8 cellular contexts compared by ENCODE assay signal in the genomic region with DNA sequence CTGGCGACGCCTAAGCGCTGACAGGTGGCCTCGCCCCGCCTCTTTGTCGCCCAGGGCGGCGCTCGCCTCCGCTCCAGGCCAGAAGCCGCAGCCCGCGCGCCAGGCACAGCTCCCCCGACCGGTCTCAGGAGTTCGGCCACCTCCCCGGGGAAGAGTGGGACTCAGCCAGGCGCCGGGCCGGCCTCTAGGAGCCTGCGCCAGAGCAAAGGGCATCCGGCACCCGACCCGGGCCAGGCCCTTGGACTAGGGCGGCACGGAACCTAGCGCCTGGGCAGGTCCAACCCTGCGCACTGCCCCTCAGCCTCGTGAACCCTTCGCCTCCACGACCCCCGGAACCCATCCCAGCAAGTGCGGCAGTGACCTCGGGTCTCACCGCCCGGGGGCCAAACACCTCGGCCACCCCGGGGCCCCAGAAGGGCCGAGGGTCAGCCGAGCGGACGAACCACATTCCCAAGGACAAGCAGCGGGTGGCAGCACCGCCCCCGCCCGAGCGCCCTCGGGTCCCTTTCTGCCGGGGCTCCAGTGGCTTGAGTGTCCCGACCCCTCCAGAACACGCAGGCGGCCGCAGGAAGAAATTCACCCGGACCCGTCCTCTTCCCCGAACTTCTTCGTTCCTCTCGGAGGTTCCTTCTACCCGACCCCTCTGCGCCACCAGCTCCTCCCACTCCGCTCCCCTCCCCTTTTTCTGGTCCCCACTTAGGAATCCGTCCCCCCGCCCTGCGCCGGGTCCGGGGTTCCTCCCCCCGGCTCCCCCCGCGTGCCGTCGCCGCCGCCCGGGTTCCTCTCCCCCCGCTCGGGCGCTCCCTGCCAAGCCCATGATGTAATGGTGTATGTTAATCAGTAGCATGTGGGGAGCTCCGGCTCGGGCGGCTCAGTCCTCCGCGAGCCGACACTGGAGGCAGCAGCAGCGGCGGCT. TPM values are rescaled to one million over a fixed set of nuclear protein-coding genes. Genes with fewer than 3 reads are reported as not detected.
DNase-seq lines count a peak whose midpoint lies in the region; ATAC-seq and TF ChIP-seq lines count a peak whose summit lies in the region.

No MANE protein-coding gene starts in this region.

- intact Hi-C loops in A673 (cut with micrococcal nuclease; ENCODE audit: unreplicated experiment) = loop anchor here (2.0 to 10.0 kb wide), 4 partner anchors 77 to 419 kb away; no protein-coding TSS in a partner anchor
- intact Hi-C loops in activated CD4-positive, alpha-beta T cell treated with anti-CD3 and anti-CD28 coated beads, Interleukin-2, amount 10 ng/mL, durations not matched to agents 24 days and 14 days (cut with micrococcal nuclease) = loop anchor here (2.0 to 5.0 kb wide), 5 partner anchors 62 to 337 kb away; a partner anchor contains a TSS

- ATAC-seq in GM18519 (IDR thresholded peaks at IDR 0.05; ENCODE audit: low FRiP score, unreplicated experiment) (peak; percentile 42), HG02981 (IDR thresholded peaks at IDR 0.05; ENCODE audit: unreplicated experiment) (peak; percentile 64), left lobe of liver (peak; percentile 76)

- CTCF ChIA-PET in A673 (lab: Charles Lee) = interaction anchor here (0.5 to 3.9 kb wide), 9 partner anchors 55 to 482 kb away, joined by 3 to 48 read pairs (median 4); no protein-coding TSS in a partner anchor

- DNase-seq in A673 (ENCODE audit: low spot score) (peak; percentile 93), NCI-H2171 (lab: John Stamatoyannopoulos, UW) (peak; percentile 65), coronary artery (ENCODE audit: low spot score) (peak; percentile 97), left lobe of liver (ENCODE audit: low spot score) (peak; percentile 96)
- DNase-seq in activated CD4-positive, alpha-beta T cell treated with anti-CD3 and anti-CD28 coated beads, Interleukin-2, amount 10 ng/mL, durations not matched to agents 24 days and 14 days = peak; percentile 92
- DNase-seq in stimulated activated CD4-positive, alpha-beta T cell treated with anti-CD3 and anti-CD28 coated beads, Interleukin-2, amount 100 ng/mL, for 24 hours = peak; percentile 72 to 75

- POLR2A ChIA-PET in A673 (lab: Charles Lee; ENCODE audit: low non-redundant PET) = interaction anchor here (0.6 kb wide), 2 partner anchors 33 to 73 kb away, joined by 3 read pairs; no protein-coding TSS in a partner anchor

- H3K36me3 ChIP-seq in A673 (ENCODE audit: insufficient read depth, low read length, poor library complexity, severe bottlenecking) = no peaks in the 10 kb centered on the region

- no peaks in the 10 kb centered on the region for H3K27me3 ChIP-seq in A673 (replicated peaks; ENCODE audit: insufficient read depth, low read depth, low read length, poor library complexity)

- H3K4me3 Mint-ChIP-seq in activated CD4-positive, alpha-beta T cell treated with anti-CD3 and anti-CD28 coated beads, Interleukin-2, amount 10 ng/mL, durations not matched to agents 24 days and 14 days = peak overlapping the region; percentile 81

- no TSS peak for BruUV-seq in A673 (replicated peaks; lab: Mats Ljungman, UMichigan)

- H3K4me3 ChIP-seq in A673 (ENCODE audit: low read depth, low read length, poor library complexity, severe bottlenecking) (peak overlapping the region; percentile 87), coronary artery (peak overlapping the region; percentile 91)

- no peaks in the 10 kb centered on the region for H3K36me3 Mint-ChIP-seq in activated CD4-positive, alpha-beta T cell treated with anti-CD3 and anti-CD28 coated beads, Interleukin-2, amount 10 ng/mL, durations not matched to agents 24 days and 14 days (ENCODE audit: low read depth)

- H3K27ac ChIP-seq in A673 (ENCODE audit: low read depth, low read length, poor library complexity, severe bottlenecking) = peak overlapping the region; percentile 77
- peak overlapping the region; percentile 98 for H3K27ac ChIP-seq in coronary artery

- TF ChIP-seq CTCF in A673 (conservative IDR thresholded peaks at IDR 0.05; ENCODE audit: low read depth, low read length) = no peak
- TF ChIP-seq CTCF in coronary artery (IDR thresholded peaks at IDR 0.05) = no peak

- H3K27ac Mint-ChIP-seq in activated CD4-positive, alpha-beta T cell treated with anti-CD3 and anti-CD28 coated beads, Interleukin-2, amount 10 ng/mL, durations not matched to agents 24 days and 14 days = peak overlapping the region; percentile 66

- H3K4me1 Mint-ChIP-seq in activated CD4-positive, alpha-beta T cell treated with anti-CD3 and anti-CD28 coated beads, Interleukin-2, amount 10 ng/mL, durations not matched to agents 24 days and 14 days = peaks cover 21% of the 10 kb centered on the region

- H3K4me1 ChIP-seq in A673 (ENCODE audit: insufficient read depth, low read length, poor library complexity, severe bottlenecking) = peaks cover 20% of the 10 kb centered on the region

- peaks cover 44% of the 10 kb centered on the region for H3K27me3 Mint-ChIP-seq in activated CD4-positive, alpha-beta T cell treated with anti-CD3 and anti-CD28 coated beads, Interleukin-2, amount 10 ng/mL, durations not matched to agents 24 days and 14 days

- H3K9me3 Mint-ChIP-seq in activated CD4-positive, alpha-beta T cell treated with anti-CD3 and anti-CD28 coated beads, Interleukin-2, amount 10 ng/mL, durations not matched to agents 24 days and 14 days = no peaks in the 10 kb centered on the region

- H3K9me3 ChIP-seq in A673 (ENCODE audit: low read depth, low read length, poor library complexity, severe bottlenecking) = no peaks in the 10 kb centered on the region

RNA-seq across cellular contexts. Expression of a gene that starts 1.4 kb away (rescaled TPM):
- total RNA-seq in A673 (2021) (19.8 and 26.5 TPM in 2 replicates), left lobe of liver (25.9 TPM)
- total RNA-seq in activated CD4-positive, alpha-beta T cell treated with anti-CD3 and anti-CD28 coated beads, Interleukin-2, amount 10 ng/mL, durations not matched to agents 24 days and 14 days = 4.6 and 5.7 TPM in 2 replicates

RNA-seq across cellular contexts. Expression of a gene that starts 55.8 kb away (rescaled TPM):
- total RNA-seq in A673 (2021) = 11.2 and 15.6 TPM in 2 replicates
- total RNA-seq in activated CD4-positive, alpha-beta T cell treated with anti-CD3 and anti-CD28 coated beads, Interleukin-2, amount 10 ng/mL, durations not matched to agents 24 days and 14 days = 7.8 and 11.9 TPM in 2 replicates
- 6.1 TPM for total RNA-seq in left lobe of liver

Comparison
In these comparisons a context has a peak if more than half of its experiments do, and no peak if none do; other contexts are left out.
1. Peak in every context shown above with its lines: DNase-seq, ATAC-seq, H3K4me3 ChIP-seq and H3K27ac ChIP-seq.